Comparison of ENCODE assay signal across 8 cellular contexts in the genomic region with DNA sequence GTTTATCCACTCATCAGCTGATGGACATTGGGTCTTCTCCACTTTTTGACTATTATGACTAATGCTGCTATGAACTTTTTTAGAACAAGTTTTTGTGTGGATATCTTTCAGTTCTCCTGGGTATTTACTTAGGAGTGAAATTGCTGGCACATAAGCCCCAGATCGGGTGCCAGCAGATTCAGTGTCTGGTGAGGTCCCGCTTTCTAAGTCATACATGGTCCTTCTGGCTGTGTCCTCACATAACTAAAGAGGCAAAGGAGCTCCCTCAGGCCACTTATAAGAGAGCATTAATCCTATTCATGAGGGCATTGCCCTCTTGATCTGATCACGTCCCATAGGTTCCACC. TPM values are rescaled to one million over a fixed set of nuclear protein-coding genes. Genes with fewer than 3 reads are reported as not detected.
A peak's percentile ranks its signal among the peaks of the same experiment; 100 is the strongest.
DNase-seq lines count a peak whose midpoint lies in the region; ATAC-seq, FAIRE-seq and TF ChIP-seq lines count a peak whose summit lies in the region.

No MANE protein-coding gene starts in this region.

- H3K9me3 ChIP-seq in BLaER1 = peaks cover 1% of the 10 kb centered on the region; the same call in 1 of the 2 replicates
- peaks cover 0 to 40% (median 10%) of the 10 kb centered on the region in 3 experiments for H3K9me3 ChIP-seq in naive thymus-derived CD4-positive, alpha-beta T cell (ENCODE audit: control insufficient read depth in 2 of 3, low read length in 3 of 3)

- TF ChIP-seq CTCF in bronchial epithelial cell (IDR thresholded peaks at IDR 0.05; ENCODE audit: insufficient read depth, low read length, severe bottlenecking) = no peak

- intact Hi-C loops in naive thymus-derived CD4-positive, alpha-beta T cell (cut with micrococcal nuclease) = loop anchor here (1.0 to 10.0 kb wide), 5 partner anchors 23 to 141 kb away; partner anchors contain the start of genes ZNF234 (in 2 of the 2), ZNF225 (in 1 of the 2), ZNF235 (in 1 of the 2) and ZNF284 (in 1 of the 2)

- peak overlapping the region in 8 of 9 donors; percentile 84 to 99 (median 98) for H3K27ac Mint-ChIP-seq in naive thymus-derived CD4-positive, alpha-beta T cell

- ATAC-seq in HG03095 (IDR thresholded peaks at IDR 0.05; ENCODE audit: unreplicated experiment) (peak; percentile 8), GM19455 (IDR thresholded peaks at IDR 0.05; ENCODE audit: unreplicated experiment) (no peak), HG03097 (IDR thresholded peaks at IDR 0.05; ENCODE audit: low FRiP score, unreplicated experiment) (no peak)
- no peak for ATAC-seq in naive thymus-derived CD4-positive, alpha-beta T cell

- peak overlapping the region; percentile 87; the same call in 1 of the 2 replicates for H3K9ac ChIP-seq in BLaER1

- H3K4me3 ChIP-seq in BLaER1 = peak overlapping the region; percentile 76
- peak overlapping the region; percentile 72 for H3K4me3 ChIP-seq in bronchial epithelial cell (ENCODE audit: low read depth, low read length)
- peak overlapping the region; percentile 87 for H3K4me3 ChIP-seq in naive thymus-derived CD4-positive, alpha-beta T cell (ENCODE audit: low read length)

- peak overlapping the region; percentile 95 for H3K4me2 ChIP-seq in BLaER1

- no peaks in the 10 kb centered on the region for H4K20me1 ChIP-seq in BLaER1

- H3K27me3 Mint-ChIP-seq in naive thymus-derived CD4-positive, alpha-beta T cell = no peaks in the 10 kb centered on the region

- H3K4me1 Mint-ChIP-seq in naive thymus-derived CD4-positive, alpha-beta T cell = peaks cover 10 to 40% (median 40%) of the 10 kb centered on the region in 7 donors

- no peaks in the 10 kb centered on the region for H3K27me3 ChIP-seq in BLaER1
- no peaks in the 10 kb centered on the region for H3K27me3 ChIP-seq in bronchial epithelial cell (ENCODE audit: control insufficient read depth, insufficient read depth, low read length)
- no peaks in the 10 kb centered on the region for H3K27me3 ChIP-seq in naive thymus-derived CD4-positive, alpha-beta T cell (ENCODE audit: control insufficient read depth in 2 of 2, insufficient read depth in 2 of 2, low read length in 2 of 2)

- H3K36me3 Mint-ChIP-seq in naive thymus-derived CD4-positive, alpha-beta T cell = peaks cover 12 to 53% (median 38%) of the 10 kb centered on the region in 5 donors

- CTCF ChIA-PET in naive thymus-derived CD4-positive, alpha-beta T cell (lab: Charles Lee) = no interaction called here
- CTCF ChIA-PET in HEK293T (lab: Yijun Ruan, JAX) = no interaction called here

- H3K9me3 Mint-ChIP-seq in naive thymus-derived CD4-positive, alpha-beta T cell = peaks cover 3 to 94% (median 58%) of the 10 kb centered on the region in 11 donors

- H3K36me3 ChIP-seq in BLaER1 = peaks cover 27% of the 10 kb centered on the region
- peaks cover 5% of the 10 kb centered on the region for H3K36me3 ChIP-seq in bronchial epithelial cell (ENCODE audit: control insufficient read depth, insufficient read depth, low read length)
- peaks cover 4 to 32% (median 5%) of the 10 kb centered on the region in 3 experiments for H3K36me3 ChIP-seq in naive thymus-derived CD4-positive, alpha-beta T cell (ENCODE audit: control insufficient read depth in 2 of 3, insufficient read depth in 3 of 3, low read length in 3 of 3)

- no peak for TF ChIP-seq POLR2A in erythroblast (IDR thresholded peaks at IDR 0.05; ENCODE audit: low read length)

- peaks cover 24% of the 10 kb centered on the region for H3K4me1 ChIP-seq in BLaER1
- H3K4me1 ChIP-seq in naive thymus-derived CD4-positive, alpha-beta T cell (ENCODE audit: control insufficient read depth in 2 of 2, insufficient read depth in 2 of 2, low read length in 2 of 2) = peaks cover 6 to 9% of the 10 kb centered on the region in 2 donors

- peak overlapping the region; percentile 97 to 99 (median 98) for H3K4me3 Mint-ChIP-seq in naive thymus-derived CD4-positive, alpha-beta T cell

- POLR2A ChIA-PET in naive thymus-derived CD4-positive, alpha-beta T cell (lab: Charles Lee) = interaction anchor here (1.1 to 2.9 kb wide), 6 partner anchors 22 to 229 kb away, joined by 3 to 12 read pairs (median 8); partner anchors contain the start of genes ZNF227, ZNF234, ZNF235 and ZNF45
- POLR2A ChIA-PET in HEK293T (lab: Yijun Ruan, JAX) = interaction anchor here (1.0 to 2.5 kb wide), 8 partner anchors 43 to 336 kb away, joined by 4 to 10 read pairs (median 8); partner anchors contain the start of genes ZNF180, ZNF221, ZNF224 and ZNF225

- 0 out of 2 replicates have a peak overlapping the region, but pooled peaks have one; percentile 30 for H3K27ac ChIP-seq in BLaER1
- peak overlapping the region; percentile 78 for H3K27ac ChIP-seq in naive thymus-derived CD4-positive, alpha-beta T cell (ENCODE audit: low read depth, low read length)

- no peak for FAIRE-seq in bronchial epithelial cell (lab: Jason Lieb, UNC)

- DNase-seq in bronchial epithelial cell (ENCODE audit: low read depth) (no peak), erythroblast (lab: John Stamatoyannopoulos, UW) (no peak), HEK293T (ENCODE audit: extremely low spot score) (no peak)
- DNase-seq in naive thymus-derived CD4-positive, alpha-beta T cell = no peak

TF ChIP-seq in HEK293T, 16 proteins besides CTCF, POLR2A, EP300 and RAD21:
- no peak for TF ChIP-seq CTBP1 (IDR thresholded peaks at IDR 0.05; ENCODE audit: borderline replicate concordance)
- no peak for TF ChIP-seq BHLHE40 (IDR thresholded peaks at IDR 0.05; ENCODE audit: borderline replicate concordance)
- TF ChIP-seq, protein P1, sequence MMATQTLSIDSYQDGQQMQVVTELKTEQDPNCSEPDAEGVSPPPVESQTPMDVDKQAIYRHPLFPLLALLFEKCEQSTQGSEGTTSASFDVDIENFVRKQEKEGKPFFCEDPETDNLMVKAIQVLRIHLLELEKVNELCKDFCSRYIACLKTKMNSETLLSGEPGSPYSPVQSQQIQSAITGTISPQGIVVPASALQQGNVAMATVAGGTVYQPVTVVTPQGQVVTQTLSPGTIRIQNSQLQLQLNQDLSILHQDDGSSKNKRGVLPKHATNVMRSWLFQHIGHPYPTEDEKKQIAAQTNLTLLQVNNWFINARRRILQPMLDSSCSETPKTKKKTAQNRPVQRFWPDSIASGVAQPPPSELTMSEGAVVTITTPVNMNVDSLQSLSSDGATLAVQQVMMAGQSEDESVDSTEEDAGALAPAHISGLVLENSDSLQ (IDR thresholded peaks at IDR 0.05) = no peak

RNA-seq across cellular contexts. Expression of gene ZNF226, which starts 0.6 kb away (rescaled TPM):
- 14.0 and 16.5 TPM in 2 replicates for total RNA-seq in bronchial epithelial cell
- 10 to 100 TPM; 14.0 to 59.9 (median 20.3) TPM for total RNA-seq in naive thymus-derived CD4-positive, alpha-beta T cell
- 10 to 100 TPM; 26.0 to 28.1 TPM for polyA plus RNA-seq in naive thymus-derived CD4-positive, alpha-beta T cell

RNA-seq across cellular contexts. Expression of gene ZNF234, which starts 22.9 kb away (rescaled TPM):
- 6.9 and 9.0 TPM in 2 replicates for total RNA-seq in bronchial epithelial cell
- total RNA-seq in naive thymus-derived CD4-positive, alpha-beta T cell = 10 to 100 TPM in 3 of 5 experiments, 1 to 10 TPM in 2; 2.8 to 25.2 (median 13.4) TPM
- polyA plus RNA-seq in naive thymus-derived CD4-positive, alpha-beta T cell = 1 to 10 TPM; 3.7 to 9.5 TPM

RNA-seq across cellular contexts. Expression of gene ZNF227, which starts 48.0 kb away (rescaled TPM):
- 13.8 and 15.8 TPM in 2 replicates for total RNA-seq in bronchial epithelial cell
- 10 to 100 TPM; 18.3 to 51.5 (median 30.0) TPM for total RNA-seq in naive thymus-derived CD4-positive, alpha-beta T cell
- polyA plus RNA-seq in naive thymus-derived CD4-positive, alpha-beta T cell = 10 to 100 TPM; 17.9 to 20.4 TPM

RNA-seq across cellular contexts. Expression of gene ZNF225, which starts 51.1 kb away (rescaled TPM):
- total RNA-seq in bronchial epithelial cell = 4.2 TPM in 2 replicates
- total RNA-seq in naive thymus-derived CD4-positive, alpha-beta T cell = 10 to 100 TPM in 1 of 5 experiments, 1 to 10 TPM in 3, under 1 TPM in 1; 0.69 to 13.0 (median 5.1) TPM
- 1 to 10 TPM; 1.9 to 5.8 TPM for polyA plus RNA-seq in naive thymus-derived CD4-positive, alpha-beta T cell
